In genomic region chr11:102312656-102313055, GRCh38 we compare ENCODE assay signal across 7 cellular contexts. TPM values are rescaled to one million over a fixed set of nuclear protein-coding genes. Genes with fewer than 3 reads are reported as not detected.
DNase-seq lines count a peak whose midpoint lies in the region; ATAC-seq and TF ChIP-seq lines count a peak whose summit lies in the region.

No MANE protein-coding gene starts in this region.

- no peaks in the 10 kb centered on the region for H3K27me3 ChIP-seq in HCT116 (ENCODE audit: insufficient read depth, low read length)
- no peaks in the 10 kb centered on the region for H3K27me3 ChIP-seq in esophagus squamous epithelium

- RAD21 ChIA-PET in HCT116 (lab: Charles Lee; ENCODE audit: low non-redundant PET in 1 of 2, low total read pairs in 2 of 2, uncharacterized antibody in 2 of 2, unreplicated experiment in 2 of 2): no interaction called here

- no peak for TF ChIP-seq CTCF in HCT116 (IDR thresholded peaks at IDR 0.05 in 2 of 3, conservative IDR thresholded peaks at IDR 0.05 in 1 of 3; ENCODE audit: borderline replicate concordance in 1 of 3, insufficient read depth in 1 of 3, low read depth in 2 of 3, low read length in 2 of 3)
- TF ChIP-seq CTCF in esophagus squamous epithelium (IDR thresholded peaks at IDR 0.05): no peak

- POLR2A ChIA-PET in HCT116 (lab: Charles Lee): no interaction called here

- no peaks in the 10 kb centered on the region for H3K79me2 ChIP-seq in HCT116 (ENCODE audit: insufficient read depth, low read length)

- TF ChIP-seq RAD21 in HCT116 (IDR thresholded peaks at IDR 0.05; ENCODE audit: low read depth): no peak

- H3K9me2 ChIP-seq in HCT116 (ENCODE audit: insufficient read depth): no peaks in the 10 kb centered on the region

- H3K36me3 ChIP-seq in HCT116 (ENCODE audit: control insufficient read depth in 1 of 2, insufficient read depth in 2 of 2, low read length in 2 of 2) (no peaks in the 10 kb centered on the region), SK-N-MC (ENCODE audit: insufficient read depth, low read length) (no peaks in the 10 kb centered on the region), esophagus squamous epithelium (no peaks in the 10 kb centered on the region)

- peaks cover 7 to 31% of the 10 kb centered on the region in 2 experiments for H3K4me1 ChIP-seq in HCT116 (ENCODE audit: control insufficient read depth in 1 of 2, insufficient read depth in 2 of 2, low read length in 2 of 2)
- H3K4me1 ChIP-seq in esophagus squamous epithelium: peaks cover 4 to 48% (median 13%) of the 10 kb centered on the region in 3 donors

- no peak for ATAC-seq in HCT116
- ATAC-seq in HG02642 (IDR thresholded peaks at IDR 0.05; ENCODE audit: poor library complexity, unreplicated experiment): no peak

- intact Hi-C loops in HCT116 (cut with micrococcal nuclease): no loop called here
- intact Hi-C loops in esophagus squamous epithelium (cut with DNase I): no loop called here

- H4K20me1 ChIP-seq in HCT116 (ENCODE audit: insufficient read depth): no peaks in the 10 kb centered on the region

- H3K9me3 ChIP-seq in HCT116 (ENCODE audit: control insufficient read depth in 1 of 2, insufficient read depth in 1 of 2, low read depth in 1 of 2, low read length in 2 of 2): no peaks in the 10 kb centered on the region
- H3K9me3 ChIP-seq in SK-N-MC (ENCODE audit: low read depth, low read length): no peaks in the 10 kb centered on the region
- H3K9me3 ChIP-seq in esophagus squamous epithelium: no peaks in the 10 kb centered on the region

- H3K27ac ChIP-seq in HCT116 (ENCODE audit: low read depth, low read length) (no peak overlapping the region), SK-N-MC (peak overlapping the region; percentile 72), esophagus squamous epithelium (peak overlapping the region; percentile 80 to 84 (median 82)), skin epidermis (peak overlapping the region in 20 of 21 experiments; percentile 15 to 87 (median 67))

- H3K4me2 ChIP-seq in HCT116 (ENCODE audit: low read length): peak overlapping the region; percentile 85

- CTCF ChIA-PET in HCT116 (lab: Charles Lee): interaction anchor here (1.9 to 3.8 kb wide), 2 partner anchors 18 to 29 kb away, joined by 6 to 14 read pairs; no protein-coding TSS in a partner anchor

- DNase-seq in HCT116 (ENCODE audit: low read depth, low spot score) (no peak), SK-N-MC (ENCODE audit: low read depth, low spot score) (no peak), esophagus squamous epithelium (lab: John Stamatoyannopoulos, UW) (no peak), cerebellum (ENCODE audit: low spot score) (no peak), SHP77 (lab: John Stamatoyannopoulos, UW) (no peak)

- no peak for TF ChIP-seq POLR2A in HCT116 (IDR thresholded peaks at IDR 0.05; ENCODE audit: borderline replicate concordance, extremely low read depth, insufficient read depth, insufficient read length)
- no peak for TF ChIP-seq POLR2A in esophagus squamous epithelium (IDR thresholded peaks at IDR 0.05)

- WGBS in esophagus squamous epithelium, 2 donors: 19 to 22% methylated on average over 2 of the region's 2 CpGs

- H3K9ac ChIP-seq in HCT116 (ENCODE audit: low read length) (peak overlapping the region; percentile 47), SK-N-MC (ENCODE audit: insufficient read length) (peak overlapping the region; percentile 56)

- no TSS peak for BruUV-seq in HCT116 (replicated peaks; lab: Mats Ljungman, UMichigan)

- H3K4me3 ChIP-seq in HCT116 (replicated peaks in 1 of 2; ENCODE audit: low read depth in 1 of 2, low read length in 2 of 2): peak overlapping the region; percentile 35 to 59
- peak overlapping the region; percentile 57 for H3K4me3 ChIP-seq in SK-N-MC
- peak overlapping the region in 3 of 4 donors; percentile 22 to 53 (median 27) for H3K4me3 ChIP-seq in esophagus squamous epithelium
- peak overlapping the region in 2 of 7 experiments; percentile 2 to 18 for H3K4me3 ChIP-seq in skin epidermis

- H2AFZ ChIP-seq in HCT116 (ENCODE audit: low read depth, low read length, poor library complexity, severe bottlenecking): peak overlapping the region; percentile 99

TF ChIP-seq in HCT116, 20 proteins besides CTCF, POLR2A, EP300 and RAD21:
- TF ChIP-seq REST (IDR thresholded peaks at IDR 0.05; ENCODE audit: low read depth): no peak
- no peak for TF ChIP-seq ELF1 (IDR thresholded peaks at IDR 0.05; ENCODE audit: borderline replicate concordance, low read depth)
- TF ChIP-seq SIN3A (IDR thresholded peaks at IDR 0.05; ENCODE audit: low read depth): no peak
- no peak for TF ChIP-seq YY1 (IDR thresholded peaks at IDR 0.05; ENCODE audit: extremely low read depth, insufficient replicate concordance, low read depth, low read length)

RNA-seq across cellular contexts. Expression of gene BIRC3, which starts 4.6 kb away (rescaled TPM):
- total RNA-seq in HCT116 (2021; ENCODE audit: unreplicated experiment) (4.7 TPM), esophagus squamous epithelium (1 to 10 TPM; 2.4 to 6.9 (median 6.0) TPM), cerebellum (1.1 TPM)
- 1.3 and 1.5 TPM in 2 replicates for polyA plus RNA-seq in HCT116 (2012)

RNA-seq across cellular contexts. Expression of gene BIRC2, which starts 34.4 kb away (rescaled TPM):
- 32.6 TPM for total RNA-seq in HCT116 (2021; ENCODE audit: unreplicated experiment)
- polyA plus RNA-seq in HCT116 (2012): 17.2 and 21.4 TPM in 2 replicates
- total RNA-seq in esophagus squamous epithelium: 10 to 100 TPM; 18.9 to 38.7 (median 26.4) TPM
- total RNA-seq in cerebellum: 96.0 TPM
